Comparison of ENCODE assay signal across 11 cellular contexts in the genomic region with DNA sequence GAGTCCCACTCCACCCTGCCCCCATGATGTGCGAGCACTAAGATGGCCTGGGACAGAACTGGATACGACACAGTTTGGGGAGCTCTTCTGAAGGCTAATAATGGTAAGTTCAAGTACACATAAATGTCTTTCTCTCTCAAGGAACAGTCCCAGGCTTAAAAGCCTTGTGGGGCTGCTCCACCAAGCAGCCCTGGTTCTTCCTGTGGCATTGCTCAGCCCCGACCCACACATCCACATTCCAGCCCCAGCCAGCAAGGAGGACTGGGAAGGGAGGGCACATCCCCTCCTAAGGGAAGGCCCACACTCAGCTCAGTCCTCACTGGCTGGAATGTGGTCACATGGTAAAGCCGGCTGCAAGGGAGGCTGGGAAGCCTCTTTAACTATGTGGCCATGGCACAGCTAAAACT. TPM values are rescaled to one million over a fixed set of nuclear protein-coding genes. Genes with fewer than 3 reads are reported as not detected.
DNase-seq lines count a peak whose midpoint lies in the region; FAIRE-seq and TF ChIP-seq lines count a peak whose summit lies in the region.
"Had no signal": no experiment of that assay in that cellular context is flagged by ENCODE, and none has a peak within 500 bp of the region (broad histone marks: within the 10 kb centered on the region; RNA-seq: fewer than 3 reads in every experiment).

No MANE protein-coding gene starts in this region.

- H3K4me3 ChIP-seq in AG04449 (ENCODE audit: low read depth, low read length), result no peak overlapping the region
- no peak overlapping the region for H3K4me3 ChIP-seq in keratinocyte (ENCODE audit: control insufficient read depth in 2 of 3, extremely low read depth in 1 of 3, insufficient read depth in 2 of 3, low read depth in 1 of 3, low read length in 3 of 3)
- H3K4me3 ChIP-seq: dorsolateral prefrontal cortex, lung had no signal

- H3K9me3 ChIP-seq in keratinocyte (ENCODE audit: control insufficient read depth, low read depth, low read length), result no peaks in the 10 kb centered on the region

- peaks cover 24% of the 10 kb centered on the region for H3K4me1 ChIP-seq in keratinocyte (ENCODE audit: control insufficient read depth, extremely low read depth, insufficient read depth, low read length)

- CTCF ChIA-PET in AG04449 (lab: Yijun Ruan, JAX), result interaction anchor here (0.8 to 4.0 kb wide), 11 partner anchors 10 to 494 kb away, joined by 3 to 19 read pairs (median 3); no protein-coding TSS in a partner anchor

- TF ChIP-seq CTCF in AG04449 (IDR thresholded peaks at IDR 0.05; ENCODE audit: insufficient read depth, low read length, missing control alignments) (no peak), keratinocyte (optimal IDR thresholded peaks at IDR 0.05 in 1 of 3, IDR thresholded peaks at IDR 0.05 in 1 of 3, conservative IDR thresholded peaks at IDR 0.05 in 1 of 3; ENCODE audit: extremely low read depth in 1 of 3, insufficient read depth in 2 of 3, low read length in 3 of 3) (no peak)

- H3K27me3 ChIP-seq in keratinocyte (ENCODE audit: control insufficient read depth, extremely low read depth, insufficient read depth, low read length), result no peaks in the 10 kb centered on the region

- no peak overlapping the region for H3K9ac ChIP-seq in keratinocyte (ENCODE audit: control insufficient read depth, extremely low read depth, insufficient read depth, low read length)

- H3K79me2 ChIP-seq in keratinocyte (ENCODE audit: control insufficient read depth, insufficient read depth, low read length), result no peaks in the 10 kb centered on the region

- dilution Hi-C loops in keratinocyte (cut with MboI; ENCODE audit: extremely low pct_ligation_motif_present, low sequenced_read_pairs), result no loop called here

- H4K20me1 ChIP-seq in keratinocyte (ENCODE audit: control insufficient read depth, extremely low read depth, insufficient read depth, low read length), result no peaks in the 10 kb centered on the region

- POLR2A ChIA-PET in AG04449 (lab: Yijun Ruan, JAX), result interaction anchor here (0.9 to 1.2 kb wide), 4 partner anchors 18 to 435 kb away, joined by 3 read pairs; partner anchors contain the start of genes APOL6 and RBFOX2

- no peak overlapping the region for H3K4me3 Mint-ChIP-seq in activated T-helper 2 cell treated with anti-CD3 and anti-CD28 coated beads, Interferon-gamma antibody, Interleukin-2, Interleukin-4, amounts not matched to agents 10 μg/mL and 5 μg/mL and 100 μg/mL, durations not matched to agents 14 hours and 24 hours and 36 hours (ENCODE audit: low read depth)

- H3K9me1 ChIP-seq in keratinocyte (ENCODE audit: control insufficient read depth, extremely low read depth, insufficient read depth, low read length), result no peaks in the 10 kb centered on the region

- DNase-seq in AG04449 (ENCODE audit: low read depth, low spot score) (peak; percentile 34), HS-27A (ENCODE audit: low read depth) (peak; percentile 41), keratinocyte (ENCODE audit: low read depth, low spot score) (peak; percentile 28), epidermal melanocyte (ENCODE audit: insufficient read length, low spot score) (no peak), NCI-H526 treated with DMSO at 0.1 percent for 48 hours (lab: John Stamatoyannopoulos, UW) (no peak), C1 segment of cervical spinal cord (lab: John Stamatoyannopoulos, UW) (no peak), NCI-H446 (lab: John Stamatoyannopoulos, UW) (no peak)
- DNase-seq in activated T-helper 2 cell treated with anti-CD3 and anti-CD28 coated beads, Interferon-gamma antibody, Interleukin-2, Interleukin-4, amounts not matched to agents 10 μg/mL and 5 μg/mL and 100 μg/mL, durations not matched to agents 14 hours and 24 hours and 36 hours (ENCODE audit: low spot score), result no peak

- H3K36me3 ChIP-seq in keratinocyte (ENCODE audit: control insufficient read depth in 2 of 2, extremely low read depth in 1 of 2, insufficient read depth in 2 of 2, low read length in 2 of 2), result no peaks in the 10 kb centered on the region

- H3K4me2 ChIP-seq in keratinocyte (ENCODE audit: control insufficient read depth, extremely low read depth, insufficient read depth, low read depth, low read length), result no peak overlapping the region

- H3K4me1 Mint-ChIP-seq in activated T-helper 2 cell treated with anti-CD3 and anti-CD28 coated beads, Interferon-gamma antibody, Interleukin-2, Interleukin-4, amounts not matched to agents 10 μg/mL and 5 μg/mL and 100 μg/mL, durations not matched to agents 14 hours and 24 hours and 36 hours (ENCODE audit: low read depth), result peaks cover 43% of the 10 kb centered on the region

- peaks cover 4% of the 10 kb centered on the region for H3K9me3 Mint-ChIP-seq in activated T-helper 2 cell treated with anti-CD3 and anti-CD28 coated beads, Interferon-gamma antibody, Interleukin-2, Interleukin-4, amounts not matched to agents 10 μg/mL and 5 μg/mL and 100 μg/mL, durations not matched to agents 14 hours and 24 hours and 36 hours

- peak overlapping the region; percentile 32 for H3K27ac ChIP-seq in keratinocyte (ENCODE audit: control insufficient read depth, insufficient read depth, low read length)

- peaks cover 6% of the 10 kb centered on the region for H3K27me3 Mint-ChIP-seq in activated T-helper 2 cell treated with anti-CD3 and anti-CD28 coated beads, Interferon-gamma antibody, Interleukin-2, Interleukin-4, amounts not matched to agents 10 μg/mL and 5 μg/mL and 100 μg/mL, durations not matched to agents 14 hours and 24 hours and 36 hours (ENCODE audit: low read depth)

- H2AFZ ChIP-seq in keratinocyte (ENCODE audit: control insufficient read depth, low read length), result no peak overlapping the region

- FAIRE-seq in keratinocyte (lab: Jason Lieb, UNC), result no peak
- FAIRE-seq: G401.6 had no signal

- intact Hi-C loops in activated T-helper 2 cell treated with anti-CD3 and anti-CD28 coated beads, Interferon-gamma antibody, Interleukin-2, Interleukin-4, amounts not matched to agents 10 μg/mL and 5 μg/mL and 100 μg/mL, durations not matched to agents 14 hours and 24 hours and 36 hours (cut with micrococcal nuclease), result loop anchor here (1.0 to 2.0 kb wide), 4 partner anchors 18 to 280 kb away; partner anchors contain the start of gene APOL6

- H3K36me3 Mint-ChIP-seq in activated T-helper 2 cell treated with anti-CD3 and anti-CD28 coated beads, Interferon-gamma antibody, Interleukin-2, Interleukin-4, amounts not matched to agents 10 μg/mL and 5 μg/mL and 100 μg/mL, durations not matched to agents 14 hours and 24 hours and 36 hours (ENCODE audit: low read depth), result peaks cover 3% of the 10 kb centered on the region

- H3K27ac Mint-ChIP-seq in activated T-helper 2 cell treated with anti-CD3 and anti-CD28 coated beads, Interferon-gamma antibody, Interleukin-2, Interleukin-4, amounts not matched to agents 10 μg/mL and 5 μg/mL and 100 μg/mL, durations not matched to agents 14 hours and 24 hours and 36 hours, result peak overlapping the region; percentile 40

RNA-seq across cellular contexts. Expression of gene MB, which starts 13.3 kb away (rescaled TPM):
- total RNA-seq in activated T-helper 2 cell treated with anti-CD3 and anti-CD28 coated beads, Interferon-gamma antibody, Interleukin-2, Interleukin-4, amounts not matched to agents 10 μg/mL and 5 μg/mL and 100 μg/mL, durations not matched to agents 14 hours and 24 hours and 36 hours, result 0.50 and 0.67 TPM in 2 replicates
- polyA plus RNA-seq in keratinocyte, result not detected in 3 replicates
- polyA plus RNA-seq in keratinocyte (2011; ENCODE audit: low read depth), result not detected
- not detected in 2 replicates for polyA plus RNA-seq in keratinocyte (2011; cell fraction: cytosol; rRNA removed)
- not detected in 2 replicates for polyA plus RNA-seq in keratinocyte (2011; cell fraction: nucleus; rRNA removed)
- not detected in 2 replicates for polyA plus RNA-seq in keratinocyte (2012; ENCODE audit: low replicate concordance)
- polyA minus RNA-seq in keratinocyte, result not detected in 3 replicates
- polyA minus RNA-seq in keratinocyte (2011; cell fraction: cytosol; rRNA and poly(A)+ RNA removed), result not detected
- polyA minus RNA-seq in keratinocyte (2011; cell fraction: nucleus; rRNA and poly(A)+ RNA removed), result not detected in 2 replicates

RNA-seq across cellular contexts. Expression of gene APOL6, which starts 17.9 kb away (rescaled TPM):
- 21.2 and 21.9 TPM in 2 replicates for total RNA-seq in activated T-helper 2 cell treated with anti-CD3 and anti-CD28 coated beads, Interferon-gamma antibody, Interleukin-2, Interleukin-4, amounts not matched to agents 10 μg/mL and 5 μg/mL and 100 μg/mL, durations not matched to agents 14 hours and 24 hours and 36 hours
- 2.6 to 4.3 TPM (median 4.2 TPM) in 3 replicates for polyA plus RNA-seq in keratinocyte
- 0.56 TPM for polyA plus RNA-seq in keratinocyte (2011; ENCODE audit: low read depth)
- polyA plus RNA-seq in keratinocyte (2011; cell fraction: cytosol; rRNA removed), result 1.1 and 1.7 TPM in 2 replicates
- 3.6 and 4.7 TPM in 2 replicates for polyA plus RNA-seq in keratinocyte (2011; cell fraction: nucleus; rRNA removed)
- polyA plus RNA-seq in keratinocyte (2012; ENCODE audit: low replicate concordance), result 1.4 and 5.2 TPM in 2 replicates
- polyA minus RNA-seq in keratinocyte, result 3.7 to 9.2 TPM (median 6.7 TPM) in 3 replicates
- 3.5 TPM for polyA minus RNA-seq in keratinocyte (2011; cell fraction: cytosol; rRNA and poly(A)+ RNA removed)
- 7.2 and 11.6 TPM in 2 replicates for polyA minus RNA-seq in keratinocyte (2011; cell fraction: nucleus; rRNA and poly(A)+ RNA removed)

Comparison
In these comparisons a context has a peak if more than half of its experiments do, and no peak if none do; other contexts are left out.
1. DNase-seq: peak in AG04449 (single experiment), HS-27A (single experiment) and keratinocyte (single experiment); none in activated T-helper 2 cell treated with anti-CD3 and anti-CD28 coated beads, Interferon-gamma antibody, Interleukin-2, Interleukin-4, amounts not matched to agents 10 μg/mL and 5 μg/mL and 100 μg/mL, durations not matched to agents 14 hours and 24 hours and 36 hours (single experiment), epidermal melanocyte (single experiment), NCI-H526 treated with DMSO at 0.1 percent for 48 hours (single experiment), C1 segment of cervical spinal cord (0 of 14) and NCI-H446 (0 of 2).